In the genomic region with DNA sequence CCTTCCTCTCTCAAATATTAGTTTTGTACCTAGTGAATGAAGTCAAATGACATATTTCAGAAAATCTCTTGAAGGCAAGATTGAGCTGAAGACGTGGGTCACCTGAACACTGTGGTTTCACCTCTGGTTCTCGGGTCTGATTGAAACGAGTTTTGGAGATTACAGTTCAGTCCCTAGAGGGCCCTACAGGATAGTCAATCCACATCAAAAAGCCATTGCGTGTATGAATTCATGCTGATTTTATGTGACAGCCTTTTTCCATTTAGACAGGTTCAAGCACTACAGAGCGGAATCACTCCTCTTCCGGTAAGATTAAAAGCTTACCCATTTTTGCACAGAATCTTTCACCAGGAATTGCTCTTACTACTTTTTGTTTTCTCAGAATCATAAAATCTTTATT, we compare ENCODE assay signal across 9 cellular contexts.
DNase-seq lines count a peak whose midpoint lies in the region; ATAC-seq, FAIRE-seq and TF ChIP-seq lines count a peak whose summit lies in the region.
"Had no signal": no experiment of that assay in that cellular context is flagged by ENCODE, and none has a peak within 500 bp of the region (broad histone marks: within the 10 kb centered on the region; RNA-seq: fewer than 3 reads in every experiment).

No MANE protein-coding gene starts in this region.

- ATAC-seq in WTC11 (peak; percentile 59; the same call in 1 of the 2 replicates), GM18868 (IDR thresholded peaks at IDR 0.05; ENCODE audit: unreplicated experiment) (no peak), HG03196 (IDR thresholded peaks at IDR 0.05; ENCODE audit: unreplicated experiment) (no peak)

- TF ChIP-seq CTCF in D721Med (IDR thresholded peaks at IDR 0.05; ENCODE audit: insufficient read depth, missing control alignments): peak; percentile 49
- no peak for TF ChIP-seq CTCF in WTC11 (IDR thresholded peaks at IDR 0.05)

- no peak for DNase-seq in D721Med (ENCODE audit: insufficient read length, low spot score)
- peak; percentile 31 for DNase-seq in HEK293T (ENCODE audit: extremely low spot score)
- no peak for DNase-seq in WTC11 (ENCODE audit: low spot score)
- peak; percentile 18 for DNase-seq in kidney tubule cell (ENCODE audit: low spot score)
- DNase-seq in SKM-1 (lab: John Stamatoyannopoulos, UW; ENCODE audit: unreplicated experiment): no peak
- DNase-seq in KG1 (lab: John Stamatoyannopoulos, UW): no peak
- DNase-seq: T1000 had no signal

- no peak overlapping the region for H3K27ac Mint-ChIP-seq in WTC11

- POLR2A ChIA-PET in HEK293T (lab: Yijun Ruan, JAX): no interaction called here
- POLR2A ChIA-PET in WTC11 (lab: Charles Lee): no interaction called here

- H3K36me3 Mint-ChIP-seq in WTC11: no peaks in the 10 kb centered on the region

- no peaks in the 10 kb centered on the region for H3K27me3 Mint-ChIP-seq in WTC11 (ENCODE audit: low read depth)

- CTCF ChIA-PET in HEK293T (lab: Yijun Ruan, JAX): interaction anchor here (0.6 to 1.1 kb wide), 4 partner anchors 51 to 1790 kb away, joined by 3 to 4 read pairs (median 4); no protein-coding TSS in a partner anchor
- CTCF ChIA-PET in WTC11 (lab: Charles Lee): interaction anchor here (1.9 kb wide), 1 partner anchor 86 kb away, joined by 6 read pairs; no protein-coding TSS in a partner anchor

- H3K9me3 Mint-ChIP-seq in WTC11: peaks cover 10% of the 10 kb centered on the region

- no peak overlapping the region for H3K4me3 Mint-ChIP-seq in WTC11

- H3K4me1 Mint-ChIP-seq in WTC11: peaks cover 7% of the 10 kb centered on the region; the same call in 1 of the 2 replicates

- no peak for FAIRE-seq in D721Med (lab: Jason Lieb, UNC)

TF ChIP-seq in HEK293T, 16 proteins besides CTCF, POLR2A, EP300 and RAD21:
- no peak for TF ChIP-seq CTBP1 (IDR thresholded peaks at IDR 0.05; ENCODE audit: borderline replicate concordance)
- no peak for TF ChIP-seq HDGF (IDR thresholded peaks at IDR 0.05; ENCODE audit: borderline replicate concordance)
- TF ChIP-seq PKNOX1 (IDR thresholded peaks at IDR 0.05): peak; percentile 30; the same call in 1 of the 2 replicates

TF ChIP-seq in WTC11, 78 proteins besides CTCF, POLR2A, EP300 and RAD21:
- TF ChIP-seq, protein P1, sequence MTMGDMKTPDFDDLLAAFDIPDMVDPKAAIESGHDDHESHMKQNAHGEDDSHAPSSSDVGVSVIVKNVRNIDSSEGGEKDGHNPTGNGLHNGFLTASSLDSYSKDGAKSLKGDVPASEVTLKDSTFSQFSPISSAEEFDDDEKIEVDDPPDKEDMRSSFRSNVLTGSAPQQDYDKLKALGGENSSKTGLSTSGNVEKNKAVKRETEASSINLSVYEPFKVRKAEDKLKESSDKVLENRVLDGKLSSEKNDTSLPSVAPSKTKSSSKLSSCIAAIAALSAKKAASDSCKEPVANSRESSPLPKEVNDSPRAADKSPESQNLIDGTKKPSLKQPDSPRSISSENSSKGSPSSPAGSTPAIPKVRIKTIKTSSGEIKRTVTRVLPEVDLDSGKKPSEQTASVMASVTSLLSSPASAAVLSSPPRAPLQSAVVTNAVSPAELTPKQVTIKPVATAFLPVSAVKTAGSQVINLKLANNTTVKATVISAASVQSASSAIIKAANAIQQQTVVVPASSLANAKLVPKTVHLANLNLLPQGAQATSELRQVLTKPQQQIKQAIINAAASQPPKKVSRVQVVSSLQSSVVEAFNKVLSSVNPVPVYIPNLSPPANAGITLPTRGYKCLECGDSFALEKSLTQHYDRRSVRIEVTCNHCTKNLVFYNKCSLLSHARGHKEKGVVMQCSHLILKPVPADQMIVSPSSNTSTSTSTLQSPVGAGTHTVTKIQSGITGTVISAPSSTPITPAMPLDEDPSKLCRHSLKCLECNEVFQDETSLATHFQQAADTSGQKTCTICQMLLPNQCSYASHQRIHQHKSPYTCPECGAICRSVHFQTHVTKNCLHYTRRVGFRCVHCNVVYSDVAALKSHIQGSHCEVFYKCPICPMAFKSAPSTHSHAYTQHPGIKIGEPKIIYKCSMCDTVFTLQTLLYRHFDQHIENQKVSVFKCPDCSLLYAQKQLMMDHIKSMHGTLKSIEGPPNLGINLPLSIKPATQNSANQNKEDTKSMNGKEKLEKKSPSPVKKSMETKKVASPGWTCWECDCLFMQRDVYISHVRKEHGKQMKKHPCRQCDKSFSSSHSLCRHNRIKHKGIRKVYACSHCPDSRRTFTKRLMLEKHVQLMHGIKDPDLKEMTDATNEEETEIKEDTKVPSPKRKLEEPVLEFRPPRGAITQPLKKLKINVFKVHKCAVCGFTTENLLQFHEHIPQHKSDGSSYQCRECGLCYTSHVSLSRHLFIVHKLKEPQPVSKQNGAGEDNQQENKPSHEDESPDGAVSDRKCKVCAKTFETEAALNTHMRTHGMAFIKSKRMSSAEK (CRISPR knock-in tag; IDR thresholded peaks at IDR 0.05; ENCODE audit: borderline replicate concordance): no peak
- no peak for TF ChIP-seq ZNF121 (CRISPR knock-in tag; IDR thresholded peaks at IDR 0.05)
TF ChIP-seq in WTC11: peak in this region for 0.

Comparison
In these comparisons a context has a peak if more than half of its experiments do, and no peak if none do; other contexts are left out.
1. DNase-seq: peak in HEK293T (single experiment) and kidney tubule cell (single experiment); none in D721Med (single experiment), WTC11 (single experiment), SKM-1 (single experiment) and KG1 (single experiment).